In the genomic region with DNA sequence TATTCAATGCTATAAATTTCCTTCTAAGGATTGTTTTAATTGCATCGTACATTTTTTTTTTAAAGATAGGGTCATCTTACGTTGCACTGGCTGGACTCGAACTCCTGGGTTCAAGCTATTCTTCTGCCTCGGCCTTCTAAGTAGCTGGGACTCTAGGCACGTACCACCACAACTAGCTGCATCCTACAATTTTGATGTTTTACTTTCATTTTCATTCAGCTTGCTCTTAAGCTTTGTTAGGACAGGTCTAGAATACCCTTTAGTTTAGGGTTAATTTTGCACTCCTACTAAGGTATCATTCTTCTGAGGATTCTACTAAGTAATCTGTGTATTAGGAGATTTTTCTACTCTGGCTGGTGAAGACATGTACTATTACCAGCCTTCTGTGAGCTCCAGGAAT, we compare ENCODE assay signal across 2 cellular contexts.
TF ChIP-seq lines count a peak whose summit lies in the region.

No MANE protein-coding gene starts in this region.

TF ChIP-seq in SK-N-SH, 30 proteins besides CTCF, POLR2A, EP300 and RAD21:
- TF ChIP-seq, protein P1, sequence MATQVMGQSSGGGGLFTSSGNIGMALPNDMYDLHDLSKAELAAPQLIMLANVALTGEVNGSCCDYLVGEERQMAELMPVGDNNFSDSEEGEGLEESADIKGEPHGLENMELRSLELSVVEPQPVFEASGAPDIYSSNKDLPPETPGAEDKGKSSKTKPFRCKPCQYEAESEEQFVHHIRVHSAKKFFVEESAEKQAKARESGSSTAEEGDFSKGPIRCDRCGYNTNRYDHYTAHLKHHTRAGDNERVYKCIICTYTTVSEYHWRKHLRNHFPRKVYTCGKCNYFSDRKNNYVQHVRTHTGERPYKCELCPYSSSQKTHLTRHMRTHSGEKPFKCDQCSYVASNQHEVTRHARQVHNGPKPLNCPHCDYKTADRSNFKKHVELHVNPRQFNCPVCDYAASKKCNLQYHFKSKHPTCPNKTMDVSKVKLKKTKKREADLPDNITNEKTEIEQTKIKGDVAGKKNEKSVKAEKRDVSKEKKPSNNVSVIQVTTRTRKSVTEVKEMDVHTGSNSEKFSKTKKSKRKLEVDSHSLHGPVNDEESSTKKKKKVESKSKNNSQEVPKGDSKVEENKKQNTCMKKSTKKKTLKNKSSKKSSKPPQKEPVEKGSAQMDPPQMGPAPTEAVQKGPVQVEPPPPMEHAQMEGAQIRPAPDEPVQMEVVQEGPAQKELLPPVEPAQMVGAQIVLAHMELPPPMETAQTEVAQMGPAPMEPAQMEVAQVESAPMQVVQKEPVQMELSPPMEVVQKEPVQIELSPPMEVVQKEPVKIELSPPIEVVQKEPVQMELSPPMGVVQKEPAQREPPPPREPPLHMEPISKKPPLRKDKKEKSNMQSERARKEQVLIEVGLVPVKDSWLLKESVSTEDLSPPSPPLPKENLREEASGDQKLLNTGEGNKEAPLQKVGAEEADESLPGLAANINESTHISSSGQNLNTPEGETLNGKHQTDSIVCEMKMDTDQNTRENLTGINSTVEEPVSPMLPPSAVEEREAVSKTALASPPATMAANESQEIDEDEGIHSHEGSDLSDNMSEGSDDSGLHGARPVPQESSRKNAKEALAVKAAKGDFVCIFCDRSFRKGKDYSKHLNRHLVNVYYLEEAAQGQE (IDR thresholded peaks at IDR 0.05; ENCODE audit: low read depth, low read length) = no peak
- TF ChIP-seq MXI1 (IDR thresholded peaks at IDR 0.05; ENCODE audit: low read depth, low read length) = no peak
- TF ChIP-seq, protein P2, sequence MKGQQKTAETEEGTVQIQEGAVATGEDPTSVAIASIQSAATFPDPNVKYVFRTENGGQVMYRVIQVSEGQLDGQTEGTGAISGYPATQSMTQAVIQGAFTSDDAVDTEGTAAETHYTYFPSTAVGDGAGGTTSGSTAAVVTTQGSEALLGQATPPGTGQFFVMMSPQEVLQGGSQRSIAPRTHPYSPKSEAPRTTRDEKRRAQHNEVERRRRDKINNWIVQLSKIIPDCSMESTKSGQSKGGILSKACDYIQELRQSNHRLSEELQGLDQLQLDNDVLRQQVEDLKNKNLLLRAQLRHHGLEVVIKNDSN (IDR thresholded peaks at IDR 0.05; ENCODE audit: borderline replicate concordance, low read depth) = no peak
- TF ChIP-seq RXRA (IDR thresholded peaks at IDR 0.05; ENCODE audit: borderline replicate concordance, low read depth) = no peak
- no peak for TF ChIP-seq SMC3 (IDR thresholded peaks at IDR 0.05; ENCODE audit: low read depth, low read length)
- TF ChIP-seq FOXJ3 (CRISPR knock-in tag; IDR thresholded peaks at IDR 0.05) = no peak
- no peak for TF ChIP-seq EZH2phosphoT487 (IDR thresholded peaks at IDR 0.05; ENCODE audit: borderline replicate concordance, low read depth)
- TF ChIP-seq, protein P3, sequence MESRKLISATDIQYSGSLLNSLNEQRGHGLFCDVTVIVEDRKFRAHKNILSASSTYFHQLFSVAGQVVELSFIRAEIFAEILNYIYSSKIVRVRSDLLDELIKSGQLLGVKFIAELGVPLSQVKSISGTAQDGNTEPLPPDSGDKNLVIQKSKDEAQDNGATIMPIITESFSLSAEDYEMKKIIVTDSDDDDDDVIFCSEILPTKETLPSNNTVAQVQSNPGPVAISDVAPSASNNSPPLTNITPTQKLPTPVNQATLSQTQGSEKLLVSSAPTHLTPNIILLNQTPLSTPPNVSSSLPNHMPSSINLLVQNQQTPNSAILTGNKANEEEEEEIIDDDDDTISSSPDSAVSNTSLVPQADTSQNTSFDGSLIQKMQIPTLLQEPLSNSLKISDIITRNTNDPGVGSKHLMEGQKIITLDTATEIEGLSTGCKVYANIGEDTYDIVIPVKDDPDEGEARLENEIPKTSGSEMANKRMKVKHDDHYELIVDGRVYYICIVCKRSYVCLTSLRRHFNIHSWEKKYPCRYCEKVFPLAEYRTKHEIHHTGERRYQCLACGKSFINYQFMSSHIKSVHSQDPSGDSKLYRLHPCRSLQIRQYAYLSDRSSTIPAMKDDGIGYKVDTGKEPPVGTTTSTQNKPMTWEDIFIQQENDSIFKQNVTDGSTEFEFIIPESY (IDR thresholded peaks at IDR 0.05; ENCODE audit: borderline replicate concordance, low read depth) = no peak
- no peak for TF ChIP-seq SIN3A (IDR thresholded peaks at IDR 0.05; ENCODE audit: borderline replicate concordance, low read depth, low read length)
- no peak for TF ChIP-seq MEF2A (IDR thresholded peaks at IDR 0.05; ENCODE audit: borderline replicate concordance, low read depth)
- TF ChIP-seq, protein P4, sequence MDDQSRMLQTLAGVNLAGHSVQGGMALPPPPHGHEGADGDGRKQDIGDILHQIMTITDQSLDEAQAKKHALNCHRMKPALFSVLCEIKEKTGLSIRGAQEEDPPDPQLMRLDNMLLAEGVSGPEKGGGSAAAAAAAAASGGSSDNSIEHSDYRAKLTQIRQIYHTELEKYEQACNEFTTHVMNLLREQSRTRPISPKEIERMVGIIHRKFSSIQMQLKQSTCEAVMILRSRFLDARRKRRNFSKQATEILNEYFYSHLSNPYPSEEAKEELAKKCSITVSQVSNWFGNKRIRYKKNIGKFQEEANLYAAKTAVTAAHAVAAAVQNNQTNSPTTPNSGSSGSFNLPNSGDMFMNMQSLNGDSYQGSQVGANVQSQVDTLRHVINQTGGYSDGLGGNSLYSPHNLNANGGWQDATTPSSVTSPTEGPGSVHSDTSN (IDR thresholded peaks at IDR 0.05) = no peak
- no peak for TF ChIP-seq CHD2 (IDR thresholded peaks at IDR 0.05; ENCODE audit: low read length, partially characterized antibody)
- TF ChIP-seq ELF1 (IDR thresholded peaks at IDR 0.05) = no peak
- no peak for TF ChIP-seq NFIC (IDR thresholded peaks at IDR 0.05; ENCODE audit: borderline replicate concordance)
- no peak for TF ChIP-seq TAF1 (IDR thresholded peaks at IDR 0.05; ENCODE audit: borderline replicate concordance, low read depth, low read length)
- TF ChIP-seq RCOR1 (IDR thresholded peaks at IDR 0.05; ENCODE audit: low read length) = no peak
- no peak for TF ChIP-seq TCF12 (IDR thresholded peaks at IDR 0.05)
- TF ChIP-seq JUND (IDR thresholded peaks at IDR 0.05) = no peak

TF ChIP-seq in SK-N-SH treated with all-trans-retinoic acid at 6 μM for 48 hours, 23 proteins besides CTCF, POLR2A, EP300 and RAD21:
- TF ChIP-seq, protein P5, sequence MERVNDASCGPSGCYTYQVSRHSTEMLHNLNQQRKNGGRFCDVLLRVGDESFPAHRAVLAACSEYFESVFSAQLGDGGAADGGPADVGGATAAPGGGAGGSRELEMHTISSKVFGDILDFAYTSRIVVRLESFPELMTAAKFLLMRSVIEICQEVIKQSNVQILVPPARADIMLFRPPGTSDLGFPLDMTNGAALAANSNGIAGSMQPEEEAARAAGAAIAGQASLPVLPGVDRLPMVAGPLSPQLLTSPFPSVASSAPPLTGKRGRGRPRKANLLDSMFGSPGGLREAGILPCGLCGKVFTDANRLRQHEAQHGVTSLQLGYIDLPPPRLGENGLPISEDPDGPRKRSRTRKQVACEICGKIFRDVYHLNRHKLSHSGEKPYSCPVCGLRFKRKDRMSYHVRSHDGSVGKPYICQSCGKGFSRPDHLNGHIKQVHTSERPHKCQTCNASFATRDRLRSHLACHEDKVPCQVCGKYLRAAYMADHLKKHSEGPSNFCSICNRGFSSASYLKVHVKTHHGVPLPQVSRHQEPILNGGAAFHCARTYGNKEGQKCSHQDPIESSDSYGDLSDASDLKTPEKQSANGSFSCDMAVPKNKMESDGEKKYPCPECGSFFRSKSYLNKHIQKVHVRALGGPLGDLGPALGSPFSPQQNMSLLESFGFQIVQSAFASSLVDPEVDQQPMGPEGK (CRISPR knock-in tag; IDR thresholded peaks at IDR 0.05; ENCODE audit: borderline replicate concordance) = no peak
- TF ChIP-seq ZFP3 (CRISPR knock-in tag; IDR thresholded peaks at IDR 0.05) = no peak
- TF ChIP-seq ARNTL (CRISPR knock-in tag; IDR thresholded peaks at IDR 0.05; ENCODE audit: borderline replicate concordance, low read depth) = no peak
- no peak for TF ChIP-seq OSR1 (CRISPR knock-in tag; IDR thresholded peaks at IDR 0.05)
- TF ChIP-seq ZNF565 (CRISPR knock-in tag; conservative IDR thresholded peaks at IDR 0.05; ENCODE audit: low read depth) = no peak
- TF ChIP-seq, protein P6, sequence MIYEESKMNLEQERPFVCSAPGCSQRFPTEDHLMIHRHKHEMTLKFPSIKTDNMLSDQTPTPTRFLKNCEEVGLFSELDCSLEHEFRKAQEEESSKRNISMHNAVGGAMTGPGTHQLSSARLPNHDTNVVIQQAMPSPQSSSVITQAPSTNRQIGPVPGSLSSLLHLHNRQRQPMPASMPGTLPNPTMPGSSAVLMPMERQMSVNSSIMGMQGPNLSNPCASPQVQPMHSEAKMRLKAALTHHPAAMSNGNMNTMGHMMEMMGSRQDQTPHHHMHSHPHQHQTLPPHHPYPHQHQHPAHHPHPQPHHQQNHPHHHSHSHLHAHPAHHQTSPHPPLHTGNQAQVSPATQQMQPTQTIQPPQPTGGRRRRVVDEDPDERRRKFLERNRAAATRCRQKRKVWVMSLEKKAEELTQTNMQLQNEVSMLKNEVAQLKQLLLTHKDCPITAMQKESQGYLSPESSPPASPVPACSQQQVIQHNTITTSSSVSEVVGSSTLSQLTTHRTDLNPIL (CRISPR knock-in tag; IDR thresholded peaks at IDR 0.05; ENCODE audit: low read depth) = no peak
- TF ChIP-seq, protein P7, sequence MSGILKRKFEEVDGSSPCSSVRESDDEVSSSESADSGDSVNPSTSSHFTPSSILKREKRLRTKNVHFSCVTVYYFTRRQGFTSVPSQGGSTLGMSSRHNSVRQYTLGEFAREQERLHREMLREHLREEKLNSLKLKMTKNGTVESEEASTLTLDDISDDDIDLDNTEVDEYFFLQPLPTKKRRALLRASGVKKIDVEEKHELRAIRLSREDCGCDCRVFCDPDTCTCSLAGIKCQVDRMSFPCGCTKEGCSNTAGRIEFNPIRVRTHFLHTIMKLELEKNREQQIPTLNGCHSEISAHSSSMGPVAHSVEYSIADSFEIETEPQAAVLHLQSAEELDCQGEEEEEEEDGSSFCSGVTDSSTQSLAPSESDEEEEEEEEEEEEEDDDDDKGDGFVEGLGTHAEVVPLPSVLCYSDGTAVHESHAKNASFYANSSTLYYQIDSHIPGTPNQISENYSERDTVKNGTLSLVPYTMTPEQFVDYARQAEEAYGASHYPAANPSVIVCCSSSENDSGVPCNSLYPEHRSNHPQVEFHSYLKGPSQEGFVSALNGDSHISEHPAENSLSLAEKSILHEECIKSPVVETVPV (CRISPR knock-in tag; IDR thresholded peaks at IDR 0.05) = no peak
- TF ChIP-seq GLIS3 (CRISPR knock-in tag; IDR thresholded peaks at IDR 0.05) = no peak
- TF ChIP-seq, protein P8, sequence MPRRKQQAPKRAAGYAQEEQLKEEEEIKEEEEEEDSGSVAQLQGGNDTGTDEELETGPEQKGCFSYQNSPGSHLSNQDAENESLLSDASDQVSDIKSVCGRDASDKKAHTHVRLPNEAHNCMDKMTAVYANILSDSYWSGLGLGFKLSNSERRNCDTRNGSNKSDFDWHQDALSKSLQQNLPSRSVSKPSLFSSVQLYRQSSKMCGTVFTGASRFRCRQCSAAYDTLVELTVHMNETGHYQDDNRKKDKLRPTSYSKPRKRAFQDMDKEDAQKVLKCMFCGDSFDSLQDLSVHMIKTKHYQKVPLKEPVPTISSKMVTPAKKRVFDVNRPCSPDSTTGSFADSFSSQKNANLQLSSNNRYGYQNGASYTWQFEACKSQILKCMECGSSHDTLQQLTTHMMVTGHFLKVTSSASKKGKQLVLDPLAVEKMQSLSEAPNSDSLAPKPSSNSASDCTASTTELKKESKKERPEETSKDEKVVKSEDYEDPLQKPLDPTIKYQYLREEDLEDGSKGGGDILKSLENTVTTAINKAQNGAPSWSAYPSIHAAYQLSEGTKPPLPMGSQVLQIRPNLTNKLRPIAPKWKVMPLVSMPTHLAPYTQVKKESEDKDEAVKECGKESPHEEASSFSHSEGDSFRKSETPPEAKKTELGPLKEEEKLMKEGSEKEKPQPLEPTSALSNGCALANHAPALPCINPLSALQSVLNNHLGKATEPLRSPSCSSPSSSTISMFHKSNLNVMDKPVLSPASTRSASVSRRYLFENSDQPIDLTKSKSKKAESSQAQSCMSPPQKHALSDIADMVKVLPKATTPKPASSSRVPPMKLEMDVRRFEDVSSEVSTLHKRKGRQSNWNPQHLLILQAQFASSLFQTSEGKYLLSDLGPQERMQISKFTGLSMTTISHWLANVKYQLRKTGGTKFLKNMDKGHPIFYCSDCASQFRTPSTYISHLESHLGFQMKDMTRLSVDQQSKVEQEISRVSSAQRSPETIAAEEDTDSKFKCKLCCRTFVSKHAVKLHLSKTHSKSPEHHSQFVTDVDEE (CRISPR knock-in tag; IDR thresholded peaks at IDR 0.05) = no peak
- no peak for TF ChIP-seq ZFP30 (CRISPR knock-in tag; IDR thresholded peaks at IDR 0.05)
- no peak for TF ChIP-seq SNAI2 (CRISPR knock-in tag; IDR thresholded peaks at IDR 0.05)
- no peak for TF ChIP-seq ZNF8 (CRISPR knock-in tag; IDR thresholded peaks at IDR 0.05)
- TF ChIP-seq ZNF70 (CRISPR knock-in tag; IDR thresholded peaks at IDR 0.05) = no peak
- no peak for TF ChIP-seq PPARA (CRISPR knock-in tag; IDR thresholded peaks at IDR 0.05; ENCODE audit: borderline replicate concordance)
- TF ChIP-seq CSDC2 (CRISPR knock-in tag; IDR thresholded peaks at IDR 0.05) = no peak
